ENCODE assay signal across 24 cellular contexts in genomic region chr2:64492272-64492671, GRCh38.
"Had no signal": no experiment of that assay in that cellular context is flagged by ENCODE, and none has a peak within 500 bp of the region (broad histone marks: within the 10 kb centered on the region; RNA-seq: fewer than 3 reads in every experiment).

No MANE protein-coding gene starts in this region.

- ATAC-seq: activated CD4-positive, CD25-positive, alpha-beta regulatory T cell treated with anti-CD3 and anti-CD28 coated beads, Interleukin-2, amount 50 U/mL, for 24 hours; activated CD8-positive, alpha-beta T cell treated with anti-CD3 and anti-CD28 coated beads for 36 hours; activated T-cell treated with anti-CD3 and anti-CD28 coated beads, Interleukin-2, amount 50 U/mL, for 72 hours; Right ventricle myocardium inferior; T-cell had no signal

- H3K4me3 ChIP-seq: adrenal gland, SK-N-MC had no signal

- H3K9me3 ChIP-seq: adrenal gland had no signal

- H3K27me3 ChIP-seq: adrenal gland had no signal

- H3K36me3 ChIP-seq: adrenal gland, WERI-Rb-1 had no signal

- DNase-seq: activated CD4-positive, alpha-beta T cell treated with anti-CD3 and anti-CD28 coated beads for 4 hours; activated CD8-positive, alpha-beta memory T cell treated with anti-CD3 and anti-CD28 coated beads, Interleukin-2, amount 50 U/mL, for 4 hours; activated CD8-positive, alpha-beta T cell treated with anti-CD3 and anti-CD28 coated beads for 36 hours; activated gamma-delta T cell treated with Interleukin-2 at 50 U/mL for 16 hours; activated naive CD4-positive, alpha-beta T cell treated with anti-CD3 and anti-CD28 coated beads, Interleukin-2, amount 50 U/mL, for 16 hours; activated naive CD8-positive, alpha-beta T cell treated with anti-CD3 and anti-CD28 coated beads, Interleukin-2, amount 10 ng/mL, durations not matched to agents 7 days and 5 days; activated T-cell treated with anti-CD3 and anti-CD28 coated beads, Interleukin-2, amount 50 U/mL, for 72 hours; adrenal gland; anterior cingulate cortex; NCI-H1092; NCI-H1930; NCI-H345; NCI-H510A; NCI-H526 treated with DMSO at 0.1 percent for 48 hours; NCI-H82; RPMI8226; T-cell; T-helper 2 cell; T1000; WERI-Rb-1 had no signal

- H3K27ac ChIP-seq: adrenal gland, KMS-11, SK-N-MC, WERI-Rb-1 had no signal
